In the genomic region with DNA sequence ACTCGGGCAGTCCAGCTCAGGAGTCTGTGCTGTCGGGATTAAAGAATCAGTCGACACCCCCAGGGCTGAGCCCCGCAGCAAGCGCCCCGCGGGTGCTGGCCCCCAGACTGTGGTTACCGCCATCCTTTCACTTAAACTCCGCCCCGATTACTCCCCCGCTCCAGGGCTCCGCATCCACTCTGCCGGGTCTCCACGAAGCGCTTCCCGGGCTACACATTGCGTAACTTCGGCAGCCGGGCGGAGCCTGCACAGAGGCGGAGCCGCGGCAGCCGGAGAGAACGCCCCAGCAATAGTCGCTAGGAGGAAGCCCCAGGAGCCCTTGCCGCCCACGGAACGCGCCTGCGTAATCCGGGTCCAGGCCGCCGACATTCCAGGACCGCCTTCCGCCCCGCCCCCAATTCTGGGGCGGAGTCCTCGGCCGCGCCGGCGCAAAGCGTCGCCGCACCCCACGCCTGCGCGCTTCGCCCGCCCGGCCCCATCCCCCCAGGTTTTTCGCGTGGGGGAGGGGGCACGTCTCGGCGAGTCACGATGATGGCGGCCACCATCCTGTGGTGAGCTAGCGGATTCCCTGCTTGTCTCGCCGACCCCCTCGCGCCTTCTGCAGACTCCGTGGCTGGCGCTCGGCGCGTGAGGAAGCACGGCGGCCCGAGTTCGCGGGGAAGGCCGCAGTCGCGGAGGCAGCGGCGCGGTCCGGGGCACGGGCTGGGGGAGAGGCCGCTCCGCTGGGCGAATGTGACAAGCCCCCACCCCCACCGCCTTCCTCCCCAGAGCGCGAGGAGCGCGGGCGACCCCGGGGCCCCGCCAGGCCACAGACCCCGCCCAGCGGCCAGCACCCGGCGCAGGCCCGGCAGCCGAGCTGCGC, we compare ENCODE assay signal across 8 cellular contexts. TPM values are rescaled to one million over a fixed set of nuclear protein-coding genes. Genes with fewer than 3 reads are reported as not detected.
A peak's percentile ranks its signal among the peaks of the same experiment; 100 is the strongest.
DNase-seq lines count a peak whose midpoint lies in the region; ATAC-seq and TF ChIP-seq lines count a peak whose summit lies in the region.

Gene RAD23B (plus strand): TSS at position 521 of the 862 bp plus-strand sequence. CDS start 351 bp downstream, outside the sequence.

- peak within 1 kb of the TSS; percentile 99 for H2AK5ac ChIP-seq in trophoblast cell (ENCODE audit: low read length)

- H3K79me1 ChIP-seq in trophoblast cell (ENCODE audit: low read length): peaks cover 23% of the 10 kb centered on the region

- peaks cover 15% of the 10 kb centered on the region for H3K79me2 ChIP-seq in trophoblast cell (ENCODE audit: control insufficient read depth, insufficient read depth, low read length, poor library complexity)

- peak within 1 kb of the TSS; percentile 73 for H3K4me2 ChIP-seq in trophoblast cell (ENCODE audit: low read length)

- H2BK12ac ChIP-seq in trophoblast cell (ENCODE audit: low read length): peak within 1 kb of the TSS; percentile 89

- H3K9me3 ChIP-seq in adipocyte (ENCODE audit: control insufficient read depth, low read length) (no peaks in the 10 kb centered on the region), cardiac muscle cell (ENCODE audit: low read depth) (no peaks in the 10 kb centered on the region), trophoblast cell (ENCODE audit: insufficient read depth, low read depth, low read length) (no peaks in the 10 kb centered on the region), transverse colon (no peaks in the 10 kb centered on the region)

- H2AFZ ChIP-seq in trophoblast cell (ENCODE audit: insufficient read depth, low read length, poor library complexity): peak within 1 kb of the TSS; percentile 96

- H3K27me3 ChIP-seq in adipocyte (replicated peaks; ENCODE audit: control insufficient read depth, insufficient read depth, low read length) (no peaks in the 10 kb centered on the region), cardiac muscle cell (no peaks in the 10 kb centered on the region), trophoblast cell (ENCODE audit: insufficient read depth, low read length) (no peaks in the 10 kb centered on the region), transverse colon (no peaks in the 10 kb centered on the region)

- H3K27ac ChIP-seq in cardiac muscle cell (peak within 1 kb of the TSS; percentile 99), trophoblast cell (ENCODE audit: low read depth, low read length) (peak within 1 kb of the TSS; percentile 100), transverse colon (peak within 1 kb of the TSS; percentile 98 to 100 (median 98))

- H3K4me3 ChIP-seq in GM12875 (ENCODE audit: low read depth, low read length): peak within 1 kb of the TSS; percentile 97
- H3K4me3 ChIP-seq in adipocyte (ENCODE audit: low read length): peak within 1 kb of the TSS; percentile 99
- peak within 1 kb of the TSS; percentile 84 for H3K4me3 ChIP-seq in cardiac muscle cell
- H3K4me3 ChIP-seq in trophoblast cell (ENCODE audit: low read depth, low read length): peak within 1 kb of the TSS; percentile 99
- peak within 1 kb of the TSS; percentile 94 to 100 (median 97) for H3K4me3 ChIP-seq in transverse colon

- no peak for TF ChIP-seq EP300 in transverse colon (IDR thresholded peaks at IDR 0.05; ENCODE audit: low read depth)

- in situ Hi-C loops in transverse colon (cut with MboI; ENCODE audit: low pct_ligation_motif_present in 1 of 4, low pct_unique_long_range_greater_than_20kb in 1 of 4, low sequenced_read_pairs in 3 of 4): no loop called here

- H3K14ac ChIP-seq in trophoblast cell (ENCODE audit: low read length): peak within 1 kb of the TSS; percentile 94

- peak; percentile 82 for TF ChIP-seq POLR2A in transverse colon (IDR thresholded peaks at IDR 0.05)

- H2BK5ac ChIP-seq in trophoblast cell (ENCODE audit: low read depth, low read length, poor library complexity): peak within 1 kb of the TSS; percentile 96

- H3K18ac ChIP-seq in trophoblast cell (ENCODE audit: low read length): peak within 1 kb of the TSS; percentile 100

- H3K4ac ChIP-seq in trophoblast cell (ENCODE audit: low read depth, low read length): peak within 1 kb of the TSS; percentile 98

- no CpG with 5 or more reads among the region's 100 CpGs for WGBS in trophoblast cell (ENCODE audit: extremely low coverage, insufficient coverage, insufficient read length)
- WGBS in transverse colon (ENCODE audit: low coverage in 1 of 2), 2 donors: 0% methylated on average over 39 of the region's 100 CpGs; no CpG with 5 or more reads in 1 of the 2 donors

- peak; percentile 97 for DNase-seq in NCI-H1436 (lab: John Stamatoyannopoulos, UW)
- DNase-seq in T follicular helper cell (ENCODE audit: low read depth): peak; percentile 97
- peak; percentile 100 for DNase-seq in adipocyte (ENCODE audit: low read depth)
- DNase-seq in cardiac muscle cell (ENCODE audit: low read depth in 1 of 2, low spot score in 1 of 2): peak; percentile 99
- DNase-seq in trophoblast cell: peak; percentile 99 to 100
- DNase-seq in transverse colon: peak; percentile 99

- H2BK120ac ChIP-seq in trophoblast cell (ENCODE audit: insufficient read depth, low read length, poor library complexity): peak within 1 kb of the TSS; percentile 98

- H4K12ac ChIP-seq in trophoblast cell (ENCODE audit: low read depth, low read length): peak within 1 kb of the TSS; percentile 95

- no peak within 1 kb of the TSS for H3K23ac ChIP-seq in trophoblast cell (ENCODE audit: low read length)

- H4K91ac ChIP-seq in trophoblast cell (ENCODE audit: low read depth, low read length): peak within 1 kb of the TSS; percentile 99

- H3K4me1 ChIP-seq in adipocyte (ENCODE audit: control insufficient read depth, insufficient read depth, low read length) (peaks cover 29% of the 10 kb centered on the region), cardiac muscle cell (ENCODE audit: low read depth) (peaks cover 8% of the 10 kb centered on the region), trophoblast cell (ENCODE audit: control insufficient read depth in 1 of 2, insufficient read depth in 2 of 2, low read length in 2 of 2) (peaks cover 5 to 12% of the 10 kb centered on the region in 2 experiments), transverse colon (peaks cover 3 to 41% (median 33%) of the 10 kb centered on the region in 4 donors)

- intact Hi-C loops in transverse colon (cut with DNase I; ENCODE audit: low total_unique reads): loop anchor here (1.0 kb wide), 1 partner anchor 47 kb away; no protein-coding TSS in a partner anchor

- H4K8ac ChIP-seq in trophoblast cell (ENCODE audit: low read depth, low read length): peak within 1 kb of the TSS; percentile 91

- TF ChIP-seq CTCF in GM12875 (IDR thresholded peaks at IDR 0.05; ENCODE audit: borderline replicate concordance, insufficient read depth, low read depth, low read length) (no peak), cardiac muscle cell (IDR thresholded peaks at IDR 0.05; ENCODE audit: low read depth, low read length) (no peak), transverse colon (IDR thresholded peaks at IDR 0.05) (no peak)

- ATAC-seq in HG02798 (IDR thresholded peaks at IDR 0.05; ENCODE audit: poor library complexity, unreplicated experiment): peak; percentile 87

- H3K36me3 ChIP-seq in adipocyte (ENCODE audit: control insufficient read depth, insufficient read depth, low read length, severe bottlenecking) (no peaks in the 10 kb centered on the region), cardiac muscle cell (no peaks in the 10 kb centered on the region), trophoblast cell (ENCODE audit: control insufficient read depth in 1 of 2, insufficient read depth in 2 of 2, low read length in 2 of 2) (no peaks in the 10 kb centered on the region), transverse colon (no peaks in the 10 kb centered on the region)

- H3K9ac ChIP-seq in adipocyte (ENCODE audit: low read length): peak within 1 kb of the TSS; percentile 99
- H3K9ac ChIP-seq in trophoblast cell (ENCODE audit: low read length): peak within 1 kb of the TSS; percentile 96

RNA-seq across cellular contexts. Expression of gene RAD23B, which starts in this region (rescaled TPM):
- 84.7 and 88.5 TPM in 2 replicates for total RNA-seq in cardiac muscle cell
- polyA plus RNA-seq in cardiac muscle cell: 11.7 and 13.6 TPM in 2 replicates
- 272 and 284 TPM in 2 replicates for polyA plus RNA-seq in trophoblast cell (2013)
- 10 to 100 TPM; 41.8 to 75.2 (median 54.9) TPM for total RNA-seq in transverse colon

Comparison
In these comparisons a context has a peak if more than half of its experiments do, and no peak if none do; other contexts are left out.
1. Peak in every context shown above with its lines: DNase-seq, ATAC-seq, H3K4me3 ChIP-seq and H3K27ac ChIP-seq.